In genomic region chr7:16921151-16921550, GRCh38 we compare ENCODE assay signal across 16 cellular contexts. TPM values are rescaled to one million over a fixed set of nuclear protein-coding genes. Genes with fewer than 3 reads are reported as not detected.
"Had no signal": no experiment of that assay in that cellular context is flagged by ENCODE, and none has a peak within 500 bp of the region (broad histone marks: within the 10 kb centered on the region; RNA-seq: fewer than 3 reads in every experiment).

No MANE protein-coding gene starts in this region.

- H3K4me3 ChIP-seq: ascending aorta, esophagus squamous epithelium, heart right ventricle, psoas muscle, right lobe of liver had no signal

- H3K27me3 ChIP-seq: ascending aorta, esophagus squamous epithelium, foreskin keratinocyte, heart right ventricle, right lobe of liver had no signal

- H3K4me3 Mint-ChIP-seq: activated CD4-positive, alpha-beta memory T cell treated with anti-CD3 and anti-CD28 coated beads for 36 hours; activated T-cell treated with anti-CD3 and anti-CD28 coated beads, Interleukin-2, amount 50 U/mL, for 4 hours; naive thymus-derived CD8-positive, alpha-beta T cell had no signal

- ATAC-seq: activated T-cell treated with anti-CD3 and anti-CD28 coated beads, Interleukin-2, amount 50 U/mL, for 4 hours; foreskin keratinocyte; heart right ventricle; naive thymus-derived CD8-positive, alpha-beta T cell; psoas muscle; stimulated activated naive CD8-positive, alpha-beta T cell treated with anti-CD3 and anti-CD28 coated beads, Interleukin-15, Interleukin-2, amounts not matched to agents 100 U/mL and 50 U/mL, for 24 hours had no signal

- H3K9me3 Mint-ChIP-seq: activated CD4-positive, alpha-beta memory T cell treated with anti-CD3 and anti-CD28 coated beads for 36 hours; activated T-cell treated with anti-CD3 and anti-CD28 coated beads, Interleukin-2, amount 50 U/mL, for 4 hours; naive thymus-derived CD8-positive, alpha-beta T cell had no signal

- H3K36me3 ChIP-seq: ascending aorta, esophagus squamous epithelium, heart right ventricle, right lobe of liver had no signal

- H3K27me3 Mint-ChIP-seq: activated CD4-positive, alpha-beta memory T cell treated with anti-CD3 and anti-CD28 coated beads for 36 hours; naive thymus-derived CD8-positive, alpha-beta T cell had no signal

- H3K9me3 ChIP-seq: ascending aorta, esophagus squamous epithelium, heart right ventricle, psoas muscle, right lobe of liver had no signal

- H3K4me1 ChIP-seq: ascending aorta, heart right ventricle, psoas muscle had no signal

- H3K27ac Mint-ChIP-seq: activated CD4-positive, alpha-beta memory T cell treated with anti-CD3 and anti-CD28 coated beads for 36 hours; naive thymus-derived CD8-positive, alpha-beta T cell had no signal

- H3K36me3 Mint-ChIP-seq: activated CD4-positive, alpha-beta memory T cell treated with anti-CD3 and anti-CD28 coated beads for 36 hours; naive thymus-derived CD8-positive, alpha-beta T cell had no signal

- DNase-seq: activated CD4-positive, alpha-beta memory T cell treated with anti-CD3 and anti-CD28 coated beads for 36 hours; activated CD4-positive, CD25-positive, alpha-beta regulatory T cell treated with anti-CD3 and anti-CD28 coated beads, Interleukin-2, amount 50 U/mL, for 72 hours; activated gamma-delta T cell treated with Interleukin-2 at 50 U/mL for 16 hours; activated T-cell treated with anti-CD3 and anti-CD28 coated beads, Interleukin-2, amount 50 U/mL, for 4 hours; esophagus squamous epithelium; heart right ventricle; naive thymus-derived CD8-positive, alpha-beta T cell; occipital lobe; psoas muscle; right lobe of liver; stimulated activated naive CD8-positive, alpha-beta T cell treated with anti-CD3 and anti-CD28 coated beads, Interleukin-15, Interleukin-2, amounts not matched to agents 100 U/mL and 50 U/mL, for 24 hours had no signal

- H3K27ac ChIP-seq: ascending aorta, foreskin keratinocyte, heart right ventricle, psoas muscle, right lobe of liver had no signal

RNA-seq across cellular contexts. Expression of gene AGR3, which starts 39.4 kb away (rescaled TPM):
- total RNA-seq: activated CD4-positive, alpha-beta memory T cell treated with anti-CD3 and anti-CD28 coated beads for 36 hours; activated T-cell treated with anti-CD3 and anti-CD28 coated beads, Interleukin-2, amount 50 U/mL, for 4 hours; ascending aorta; bronchial epithelial cell; foreskin keratinocyte; heart right ventricle; naive thymus-derived CD8-positive, alpha-beta T cell; occipital lobe; psoas muscle; right lobe of liver; T-helper 2 cell treated with Interferon-gamma antibody and Interleukin-4, amounts not matched to agents 100 ng/mL and 5 ng/mL, for 36 hours; temporal lobe had no signal
